37 cellular contexts compared by ENCODE assay signal in genomic region chr1:213106298-213106697, GRCh38.
"Had no signal": no experiment of that assay in that cellular context is flagged by ENCODE, and none has a peak within 500 bp of the region (broad histone marks: within the 10 kb centered on the region; RNA-seq: fewer than 3 reads in every experiment).

No MANE protein-coding gene starts in this region.

- H3K36me3 ChIP-seq: cardiac muscle cell had no signal

- H3K9me3 ChIP-seq: ascending aorta had no signal

- H3K27me3 ChIP-seq: ascending aorta, cardiac muscle cell had no signal

- DNase-seq: activated CD4-positive, alpha-beta memory T cell treated with anti-CD3 and anti-CD28 coated beads, Interleukin-2, amount 10 ng/mL, durations not matched to agents 7 days and 5 days; activated CD4-positive, alpha-beta T cell treated with anti-CD3 and anti-CD28 coated beads for 1 hour; activated CD4-positive, alpha-beta T cell treated with anti-CD3 and anti-CD28 coated beads for 4 hours; activated CD4-positive, alpha-beta T cell treated with anti-CD3 and anti-CD28 coated beads, Interleukin-2, amount 10 ng/mL, durations not matched to agents 24 days and 14 days; activated CD4-positive, alpha-beta T cell treated with anti-CD3 and anti-CD28 coated beads, Interleukin-2, amount 50 U/mL, for 48 hours; activated CD4-positive, CD25-positive, alpha-beta regulatory T cell; activated CD8-positive, alpha-beta memory T cell treated with anti-CD3 and anti-CD28 coated beads for 24 hours; activated CD8-positive, alpha-beta memory T cell treated with anti-CD3 and anti-CD28 coated beads, Interleukin-2, amount 10 ng/mL, durations not matched to agents 7 days and 5 days; activated CD8-positive, alpha-beta memory T cell treated with anti-CD3 and anti-CD28 coated beads, Interleukin-2, amount 50 U/mL, for 48 hours; activated CD8-positive, alpha-beta T cell treated with anti-CD3 and anti-CD28 coated beads, Interleukin-2, amount 10 ng/mL, durations not matched to agents 7 days and 5 days; activated effector memory CD4-positive, alpha-beta T cell treated with Interleukin-2 at 50 U/mL for 16 hours; activated gamma-delta T cell; activated naive CD4-positive, alpha-beta T cell treated with anti-CD3 and anti-CD28 coated beads, Interleukin-2, amount 10 ng/mL, durations not matched to agents 7 days and 5 days; activated naive CD4-positive, alpha-beta T cell treated with Interleukin-2 at 50 U/mL for 16 hours; activated naive CD8-positive, alpha-beta T cell treated with anti-CD3 and anti-CD28 coated beads, Interleukin-2, amount 10 ng/mL, durations not matched to agents 7 days and 5 days; activated naive CD8-positive, alpha-beta T cell treated with anti-CD3 and anti-CD28 coated beads, Interleukin-2, amount 50 U/mL, for 24 hours; activated T-cell treated with anti-CD3 and anti-CD28 coated beads, Interleukin-2, amount 50 U/mL, for 24 hours; activated T-cell treated with anti-CD3 and anti-CD28 coated beads, Interleukin-2, amount 50 U/mL, for 48 hours; amygdala; anterior cingulate cortex; caudate nucleus; cerebellar nuclear complex; T-helper 1 cell; T-helper 2 cell; T-helper 9 cell had no signal

- H3K4me3 ChIP-seq: ascending aorta, cardiac muscle cell had no signal

- FAIRE-seq: bronchial epithelial cell had no signal

- H3K4me1 ChIP-seq: ascending aorta had no signal

- H3K4me3 Mint-ChIP-seq: activated CD4-positive, alpha-beta memory T cell treated with anti-CD3 and anti-CD28 coated beads, Interleukin-2, amount 10 ng/mL, durations not matched to agents 7 days and 5 days; activated CD4-positive, alpha-beta T cell treated with anti-CD3 and anti-CD28 coated beads, Interleukin-2, amount 10 ng/mL, durations not matched to agents 24 days and 14 days; activated CD8-positive, alpha-beta memory T cell treated with anti-CD3 and anti-CD28 coated beads, Interleukin-2, amount 10 ng/mL, durations not matched to agents 7 days and 5 days; activated CD8-positive, alpha-beta T cell treated with anti-CD3 and anti-CD28 coated beads, Interleukin-2, amount 10 ng/mL, durations not matched to agents 7 days and 5 days; activated naive CD4-positive, alpha-beta T cell treated with anti-CD3 and anti-CD28 coated beads, Interleukin-2, amount 10 ng/mL, durations not matched to agents 7 days and 5 days; activated naive CD4-positive, alpha-beta T cell treated with anti-CD3 and anti-CD28 coated beads, Interleukin-2, amount 50 U/mL, for 24 hours; activated naive CD8-positive, alpha-beta T cell; activated naive CD8-positive, alpha-beta T cell treated with anti-CD3 and anti-CD28 coated beads, Interleukin-2, amount 10 ng/mL, durations not matched to agents 7 days and 5 days; activated naive CD8-positive, alpha-beta T cell treated with anti-CD3 and anti-CD28 coated beads, Interleukin-2, amount 50 U/mL, for 24 hours; activated T-cell treated with anti-CD3 and anti-CD28 coated beads, Interleukin-2, amount 50 U/mL, for 24 hours; brain; central memory CD8-positive, alpha-beta T cell; T-helper 1 cell treated with Interleukin-12 subunit alpha and Interleukin-12 subunit beta and Interleukin-4 antibody, amounts not matched to agents 30 μg/mL and 1 μg/mL, for 36 hours; T-helper 2 cell treated with Interferon-gamma antibody and Interleukin-4, amounts not matched to agents 5 μg/mL and 100 μg/mL, for 36 hours had no signal

- ATAC-seq: activated CD4-positive, CD25-positive, alpha-beta regulatory T cell treated with anti-CD3 and anti-CD28 coated beads, Interleukin-2, amount 50 U/mL, for 24 hours; activated CD8-positive, alpha-beta memory T cell treated with anti-CD3 and anti-CD28 coated beads, Interleukin-2, amount 10 ng/mL, durations not matched to agents 7 days and 5 days; activated CD8-positive, alpha-beta T cell treated with anti-CD3 and anti-CD28 coated beads, Interleukin-2, amount 10 ng/mL, durations not matched to agents 7 days and 5 days; activated naive CD8-positive, alpha-beta T cell treated with anti-CD3 and anti-CD28 coated beads, Interleukin-2, amount 50 U/mL, for 24 hours had no signal

- H3K9me3 Mint-ChIP-seq: activated CD4-positive, alpha-beta memory T cell treated with anti-CD3 and anti-CD28 coated beads, Interleukin-2, amount 10 ng/mL, durations not matched to agents 7 days and 5 days; activated CD4-positive, alpha-beta T cell treated with anti-CD3 and anti-CD28 coated beads, Interleukin-2, amount 10 ng/mL, durations not matched to agents 24 days and 14 days; activated naive CD4-positive, alpha-beta T cell treated with anti-CD3 and anti-CD28 coated beads, Interleukin-2, amount 10 ng/mL, durations not matched to agents 7 days and 5 days; activated naive CD4-positive, alpha-beta T cell treated with anti-CD3 and anti-CD28 coated beads, Interleukin-2, amount 50 U/mL, for 24 hours; activated naive CD8-positive, alpha-beta T cell treated with anti-CD3 and anti-CD28 coated beads, Interleukin-2, amount 10 ng/mL, durations not matched to agents 7 days and 5 days; activated naive CD8-positive, alpha-beta T cell treated with anti-CD3 and anti-CD28 coated beads, Interleukin-2, amount 50 U/mL, for 24 hours; activated T-cell treated with anti-CD3 and anti-CD28 coated beads, Interleukin-2, amount 50 U/mL, for 24 hours; activated T-helper 2 cell treated with anti-CD3 and anti-CD28 coated beads, Interferon-gamma antibody, Interleukin-2, Interleukin-4, amounts not matched to agents 10 μg/mL and 5 μg/mL and 100 μg/mL, durations not matched to agents 14 hours and 24 hours and 36 hours; central memory CD8-positive, alpha-beta T cell; T-helper 1 cell treated with Interleukin-12 subunit alpha and Interleukin-12 subunit beta and Interleukin-4 antibody, amounts not matched to agents 30 μg/mL and 1 μg/mL, for 36 hours had no signal

- H3K27me3 Mint-ChIP-seq: activated CD4-positive, alpha-beta memory T cell treated with anti-CD3 and anti-CD28 coated beads, Interleukin-2, amount 10 ng/mL, durations not matched to agents 7 days and 5 days; activated CD4-positive, alpha-beta T cell treated with anti-CD3 and anti-CD28 coated beads, Interleukin-2, amount 10 ng/mL, durations not matched to agents 24 days and 14 days; activated CD8-positive, alpha-beta memory T cell treated with anti-CD3 and anti-CD28 coated beads, Interleukin-2, amount 10 ng/mL, durations not matched to agents 7 days and 5 days; activated naive CD4-positive, alpha-beta T cell treated with anti-CD3 and anti-CD28 coated beads, Interleukin-2, amount 10 ng/mL, durations not matched to agents 7 days and 5 days; activated naive CD4-positive, alpha-beta T cell treated with anti-CD3 and anti-CD28 coated beads, Interleukin-2, amount 50 U/mL, for 24 hours; activated naive CD8-positive, alpha-beta T cell; activated naive CD8-positive, alpha-beta T cell treated with anti-CD3 and anti-CD28 coated beads, Interleukin-2, amount 10 ng/mL, durations not matched to agents 7 days and 5 days; activated naive CD8-positive, alpha-beta T cell treated with anti-CD3 and anti-CD28 coated beads, Interleukin-2, amount 50 U/mL, for 24 hours; activated T-cell treated with anti-CD3 and anti-CD28 coated beads, Interleukin-2, amount 50 U/mL, for 24 hours; brain; central memory CD8-positive, alpha-beta T cell had no signal

- H3K27ac Mint-ChIP-seq: activated CD4-positive, alpha-beta memory T cell treated with anti-CD3 and anti-CD28 coated beads, Interleukin-2, amount 10 ng/mL, durations not matched to agents 7 days and 5 days; activated CD4-positive, alpha-beta T cell treated with anti-CD3 and anti-CD28 coated beads, Interleukin-2, amount 10 ng/mL, durations not matched to agents 24 days and 14 days; activated CD8-positive, alpha-beta memory T cell treated with anti-CD3 and anti-CD28 coated beads, Interleukin-2, amount 10 ng/mL, durations not matched to agents 7 days and 5 days; activated CD8-positive, alpha-beta T cell treated with anti-CD3 and anti-CD28 coated beads, Interleukin-2, amount 10 ng/mL, durations not matched to agents 7 days and 5 days; activated naive CD4-positive, alpha-beta T cell treated with anti-CD3 and anti-CD28 coated beads, Interleukin-2, amount 10 ng/mL, durations not matched to agents 7 days and 5 days; activated naive CD4-positive, alpha-beta T cell treated with anti-CD3 and anti-CD28 coated beads, Interleukin-2, amount 50 U/mL, for 24 hours; activated naive CD8-positive, alpha-beta T cell; activated naive CD8-positive, alpha-beta T cell treated with anti-CD3 and anti-CD28 coated beads, Interleukin-2, amount 10 ng/mL, durations not matched to agents 7 days and 5 days; activated naive CD8-positive, alpha-beta T cell treated with anti-CD3 and anti-CD28 coated beads, Interleukin-2, amount 50 U/mL, for 24 hours; activated T-cell treated with anti-CD3 and anti-CD28 coated beads, Interleukin-2, amount 50 U/mL, for 24 hours; activated T-helper 2 cell treated with anti-CD3 and anti-CD28 coated beads, Interferon-gamma antibody, Interleukin-2, Interleukin-4, amounts not matched to agents 10 μg/mL and 5 μg/mL and 100 μg/mL, durations not matched to agents 14 hours and 24 hours and 36 hours; brain; T-helper 1 cell treated with Interleukin-12 subunit alpha and Interleukin-12 subunit beta and Interleukin-4 antibody, amounts not matched to agents 30 μg/mL and 1 μg/mL, for 36 hours; T-helper 2 cell treated with Interferon-gamma antibody and Interleukin-4, amounts not matched to agents 5 μg/mL and 100 μg/mL, for 36 hours had no signal

- H3K27ac ChIP-seq: ascending aorta, cardiac muscle cell, VCaP had no signal
